In genomic region chr1:45953934-45954333, GRCh38 we compare ENCODE assay signal across 2 cellular contexts.
TF ChIP-seq lines count a peak whose summit lies in the region.

No MANE protein-coding gene starts in this region.

TF ChIP-seq in H1, 55 proteins besides CTCF, POLR2A, EP300 and RAD21 (continued from another document):
- TF ChIP-seq MAX (IDR thresholded peaks at IDR 0.05), result no peak
- no peak for TF ChIP-seq RNF2 (IDR thresholded peaks at IDR 0.05; ENCODE audit: borderline replicate concordance, low read depth, low read length, missing control alignments, poor library complexity, severe bottlenecking)
- no peak for TF ChIP-seq NRF1 (IDR thresholded peaks at IDR 0.05; ENCODE audit: low read depth, low read length)

TF ChIP-seq in HepG2, 621 proteins besides CTCF, POLR2A, EP300 and RAD21 (continued from another document):
- TF ChIP-seq BCL3 (CRISPR knock-in tag; IDR thresholded peaks at IDR 0.05), result no peak
- TF ChIP-seq TSC22D2 (CRISPR knock-in tag; IDR thresholded peaks at IDR 0.05; ENCODE audit: borderline replicate concordance), result no peak
- TF ChIP-seq ZNF382 (CRISPR knock-in tag; IDR thresholded peaks at IDR 0.05; ENCODE audit: borderline replicate concordance), result no peak
- TF ChIP-seq MAFF (IDR thresholded peaks at IDR 0.05; ENCODE audit: low read depth, low read length), result no peak
- TF ChIP-seq ZNF580 (CRISPR knock-in tag; IDR thresholded peaks at IDR 0.05; ENCODE audit: borderline replicate concordance, low read depth), result no peak
- TF ChIP-seq ZNF292 (CRISPR knock-in tag; IDR thresholded peaks at IDR 0.05; ENCODE audit: borderline replicate concordance, low read depth), result no peak
- TF ChIP-seq NFE2L2 (IDR thresholded peaks at IDR 0.05; ENCODE audit: low read length), result no peak
- no peak for TF ChIP-seq CCAR2 (optimal IDR thresholded peaks at IDR 0.05; ENCODE audit: low read depth, low read length)
- no peak for TF ChIP-seq SALL2 (CRISPR knock-in tag; IDR thresholded peaks at IDR 0.05)
- no peak for TF ChIP-seq NONO (IDR thresholded peaks at IDR 0.05)
- TF ChIP-seq NONO (CRISPR knock-in tag; conservative IDR thresholded peaks at IDR 0.05), result no peak
- TF ChIP-seq NFYB (CRISPR knock-in tag; IDR thresholded peaks at IDR 0.05), result no peak
- no peak for TF ChIP-seq E2F5 (CRISPR knock-in tag; conservative IDR thresholded peaks at IDR 0.05)
- no peak for TF ChIP-seq ZHX2 (IDR thresholded peaks at IDR 0.05; ENCODE audit: low read depth)
- TF ChIP-seq ZHX2 (CRISPR knock-in tag; IDR thresholded peaks at IDR 0.05; ENCODE audit: borderline replicate concordance), result no peak
- no peak for TF ChIP-seq ZBTB7A (CRISPR knock-in tag; IDR thresholded peaks at IDR 0.05)
TF ChIP-seq in HepG2: peak in this region for 0.
